20 cellular contexts compared by ENCODE assay signal in genomic region chr3:14457999-14458398, GRCh38. TPM values are rescaled to one million over a fixed set of nuclear protein-coding genes. Genes with fewer than 3 reads are reported as not detected.
A peak's percentile ranks its signal among the peaks of the same experiment; 100 is the strongest.
DNase-seq lines count a peak whose midpoint lies in the region; ATAC-seq and FAIRE-seq lines count a peak whose summit lies in the region.
"Had no signal": no experiment of that assay in that cellular context is flagged by ENCODE, and none has a peak within 500 bp of the region (broad histone marks: within the 10 kb centered on the region; RNA-seq: fewer than 3 reads in every experiment).

No MANE protein-coding gene starts in this region.

- H3K27me3 ChIP-seq in small intestine (ENCODE audit: control insufficient read depth in 2 of 2, insufficient read depth in 2 of 2, low read length in 2 of 2), result no peaks in the 10 kb centered on the region
- H3K27me3 ChIP-seq: brain microvascular endothelial cell, foreskin keratinocyte, suprapubic skin had no signal

- POLR2A ChIA-PET in activated CD4-positive, alpha-beta T cell treated with anti-CD3 and anti-CD28 coated beads for 36 hours (lab: Charles Lee), result interaction anchor here (0.9 kb wide), 1 partner anchor 26 kb away, joined by 4 read pairs; no protein-coding TSS in a partner anchor

- FAIRE-seq in small intestine (lab: Jason Lieb, UNC), result no peak

- peaks cover 0 to 9% of the 10 kb centered on the region in 2 donors for H3K4me1 ChIP-seq in small intestine (ENCODE audit: control insufficient read depth in 2 of 2, insufficient read depth in 1 of 2, low read depth in 1 of 2, low read length in 1 of 2)

- peaks cover 6 to 9% of the 10 kb centered on the region in 2 donors for H3K36me3 ChIP-seq in small intestine (ENCODE audit: control insufficient read depth in 2 of 2, insufficient read depth in 2 of 2, low read length in 2 of 2)

- no peaks in the 10 kb centered on the region for H3K27me3 Mint-ChIP-seq in activated CD4-positive, alpha-beta T cell treated with anti-CD3 and anti-CD28 coated beads for 36 hours
- H3K27me3 Mint-ChIP-seq in T-helper 17 cell, result no peaks in the 10 kb centered on the region
- H3K27me3 Mint-ChIP-seq: naive thymus-derived CD8-positive, alpha-beta T cell had no signal

- no peak overlapping the region for H3K4me3 ChIP-seq in small intestine (ENCODE audit: low read depth in 1 of 2, low read length in 2 of 2)
- H3K4me3 ChIP-seq: suprapubic skin had no signal

- no peak for ATAC-seq in activated CD4-positive, alpha-beta T cell treated with anti-CD3 and anti-CD28 coated beads for 36 hours
- ATAC-seq in T-helper 17 cell (no peak), HG03439 (IDR thresholded peaks at IDR 0.05; ENCODE audit: unreplicated experiment) (no peak), GM18517 (IDR thresholded peaks at IDR 0.05; ENCODE audit: unreplicated experiment) (no peak)
- ATAC-seq: naive thymus-derived CD8-positive, alpha-beta T cell; PC-3 had no signal

- no peaks in the 10 kb centered on the region for H3K9me3 Mint-ChIP-seq in activated CD4-positive, alpha-beta T cell treated with anti-CD3 and anti-CD28 coated beads for 36 hours (ENCODE audit: low read depth)
- H3K9me3 Mint-ChIP-seq: activated T-helper 2 cell treated with anti-CD3 and anti-CD28 coated beads, Interferon-gamma antibody, Interleukin-2, Interleukin-4, amounts not matched to agents 10 μg/mL and 5 μg/mL and 100 μg/mL, durations not matched to agents 14 hours and 24 hours and 36 hours; naive thymus-derived CD8-positive, alpha-beta T cell had no signal

- 37 to 57% (median 43%) methylated on average over 9 of the region's 9 CpGs for WGBS in small intestine, 3 donors

- H3K4me3 Mint-ChIP-seq in activated CD4-positive, alpha-beta T cell treated with anti-CD3 and anti-CD28 coated beads for 36 hours, result no peak overlapping the region
- H3K4me3 Mint-ChIP-seq in T-helper 17 cell, result no peak overlapping the region
- H3K4me3 Mint-ChIP-seq: naive thymus-derived CD8-positive, alpha-beta T cell had no signal

- intact Hi-C loops in activated CD4-positive, alpha-beta T cell treated with anti-CD3 and anti-CD28 coated beads for 36 hours (cut with DNase I, micrococcal nuclease), result loop anchor here in 1 of 2 experiments (1.0 kb wide), 1 partner anchor 26 kb away; no protein-coding TSS in a partner anchor

- H3K36me3 Mint-ChIP-seq in activated CD4-positive, alpha-beta T cell treated with anti-CD3 and anti-CD28 coated beads for 36 hours (ENCODE audit: low read depth), result peaks cover 42% of the 10 kb centered on the region
- H3K36me3 Mint-ChIP-seq in T-helper 17 cell (ENCODE audit: low read depth), result peaks cover 8% of the 10 kb centered on the region

- peaks cover 37% of the 10 kb centered on the region for H3K4me1 Mint-ChIP-seq in activated CD4-positive, alpha-beta T cell treated with anti-CD3 and anti-CD28 coated beads for 36 hours
- H3K4me1 Mint-ChIP-seq in T-helper 17 cell, result peaks cover 13% of the 10 kb centered on the region

- H3K27ac ChIP-seq in small intestine (ENCODE audit: low read depth in 1 of 2, low read length in 1 of 2), result no peak overlapping the region
- H3K27ac ChIP-seq: brain microvascular endothelial cell, foreskin keratinocyte, suprapubic skin had no signal

- no peak for DNase-seq in activated CD4-positive, alpha-beta T cell treated with anti-CD3 and anti-CD28 coated beads for 36 hours
- DNase-seq in activated CD4-positive, alpha-beta T cell treated with anti-CD3 and anti-CD28 coated beads for 48 hours, result no peak
- DNase-seq in T-helper 17 cell (no peak), iPS-NIHi11 (ENCODE audit: low spot score) (peak; percentile 80), small intestine (peak; percentile 50), retina (no peak)
- DNase-seq: 8988T; activated CD4-positive, alpha-beta T cell treated with anti-CD3 and anti-CD28 coated beads for 4 hours; brain microvascular endothelial cell; effector CD8-positive, alpha-beta T cell; foreskin keratinocyte; MV-4-11; naive thymus-derived CD8-positive, alpha-beta T cell; NCI-H2171 treated with DMSO at 0.1 percent for 48 hours; PC-3; T-helper 1 cell had no signal

- peak overlapping the region; percentile 70 for H3K27ac Mint-ChIP-seq in activated CD4-positive, alpha-beta T cell treated with anti-CD3 and anti-CD28 coated beads for 36 hours
- H3K27ac Mint-ChIP-seq in T-helper 17 cell, result peak overlapping the region; percentile 54
- H3K27ac Mint-ChIP-seq: activated T-helper 2 cell treated with anti-CD3 and anti-CD28 coated beads, Interferon-gamma antibody, Interleukin-2, Interleukin-4, amounts not matched to agents 10 μg/mL and 5 μg/mL and 100 μg/mL, durations not matched to agents 14 hours and 24 hours and 36 hours had no signal

- CTCF ChIA-PET in activated CD4-positive, alpha-beta T cell treated with anti-CD3 and anti-CD28 coated beads for 36 hours (lab: Charles Lee), result interaction anchor here (0.6 to 1.5 kb wide), 7 partner anchors 10 to 209 kb away, joined by 3 to 6 read pairs (median 4); no protein-coding TSS in a partner anchor

- no peaks in the 10 kb centered on the region for H3K9me3 ChIP-seq in T-helper 17 cell (ENCODE audit: control insufficient read depth, low read length, poor library complexity, severe bottlenecking)
- no peaks in the 10 kb centered on the region for H3K9me3 ChIP-seq in small intestine (ENCODE audit: control insufficient read depth, low read depth)
- H3K9me3 ChIP-seq: suprapubic skin had no signal

RNA-seq across cellular contexts. Expression of gene SLC6A6, which starts 55.6 kb away (rescaled TPM):
- 10 to 100 TPM; 51.7 to 54.2 TPM for total RNA-seq in activated CD4-positive, alpha-beta T cell treated with anti-CD3 and anti-CD28 coated beads for 36 hours
- total RNA-seq in T-helper 17 cell, result 10 to 100 TPM; 51.8 to 68.6 TPM
- polyA plus RNA-seq in small intestine, result 10 to 100 TPM in 1 of 3 donors, 1 to 10 TPM in 2; 6.9 to 10.8 (median 8.6) TPM

Comparison
In these comparisons a context has a peak if more than half of its experiments do, and no peak if none do; other contexts are left out.
1. DNase-seq: peak in iPS-NIHi11 (single experiment) and small intestine (single experiment); none in activated CD4-positive, alpha-beta T cell treated with anti-CD3 and anti-CD28 coated beads for 36 hours (single experiment), activated CD4-positive, alpha-beta T cell treated with anti-CD3 and anti-CD28 coated beads for 48 hours (single experiment), T-helper 17 cell (0 of 3) and retina (single experiment).